9 cellular contexts compared by ENCODE assay signal in genomic region chr1:169595764-169596711, GRCh38. TPM values are rescaled to one million over a fixed set of nuclear protein-coding genes. Genes with fewer than 3 reads are reported as not detected.
DNase-seq lines count a peak whose midpoint lies in the region; ATAC-seq, FAIRE-seq and TF ChIP-seq lines count a peak whose summit lies in the region.
"Had no signal": no experiment of that assay in that cellular context is flagged by ENCODE, and none has a peak within 500 bp of the region (broad histone marks: within the 10 kb centered on the region; RNA-seq: fewer than 3 reads in every experiment).

No MANE protein-coding gene starts in this region.

- peaks cover 55% of the 10 kb centered on the region for H3K4me1 Mint-ChIP-seq in activated CD8-positive, alpha-beta T cell treated with anti-CD3 and anti-CD28 coated beads for 36 hours (ENCODE audit: low read depth)
- H3K4me1 Mint-ChIP-seq in CD14-positive monocyte: peaks cover 1% of the 10 kb centered on the region

- H3K27me3 ChIP-seq in DND-41 (ENCODE audit: insufficient read depth, low read length, poor library complexity): no peaks in the 10 kb centered on the region
- peaks cover 2% of the 10 kb centered on the region for H3K27me3 ChIP-seq in keratinocyte (ENCODE audit: control insufficient read depth, extremely low read depth, insufficient read depth, low read length)

- no peaks in the 10 kb centered on the region for H3K79me2 ChIP-seq in DND-41 (ENCODE audit: insufficient read depth, low read length)
- H3K79me2 ChIP-seq in keratinocyte (ENCODE audit: control insufficient read depth, insufficient read depth, low read length): no peaks in the 10 kb centered on the region

- H3K9me3 ChIP-seq in DND-41 (ENCODE audit: insufficient read depth, low read length, severe bottlenecking): no peaks in the 10 kb centered on the region
- no peaks in the 10 kb centered on the region for H3K9me3 ChIP-seq in keratinocyte (ENCODE audit: control insufficient read depth, low read depth, low read length)

- H3K4me2 ChIP-seq in DND-41 (ENCODE audit: insufficient read depth, low read length) (no peak overlapping the region), keratinocyte (ENCODE audit: control insufficient read depth, extremely low read depth, insufficient read depth, low read depth, low read length) (no peak overlapping the region)

- FAIRE-seq in keratinocyte (lab: Jason Lieb, UNC): peak; percentile 66

- H4K20me1 ChIP-seq in DND-41 (ENCODE audit: insufficient read depth, low read length) (no peaks in the 10 kb centered on the region), keratinocyte (ENCODE audit: control insufficient read depth, extremely low read depth, insufficient read depth, low read length) (no peaks in the 10 kb centered on the region)

- POLR2A ChIA-PET in HEK293T (lab: Yijun Ruan, JAX): no interaction called here
- POLR2A ChIA-PET in activated CD8-positive, alpha-beta T cell treated with anti-CD3 and anti-CD28 coated beads for 36 hours (lab: Charles Lee): interaction anchor here (1.4 kb wide), 1 partner anchor 10 kb away, joined by 3 read pairs; the partner anchor contains the start of gene F5

- ATAC-seq in DND-41 (ENCODE audit: insufficient read depth, low read depth) (peak; percentile 94), GM21528 (IDR thresholded peaks at IDR 0.05; ENCODE audit: low FRiP score, unreplicated experiment) (no peak)
- peak; percentile 42 for ATAC-seq in activated CD8-positive, alpha-beta T cell treated with anti-CD3 and anti-CD28 coated beads for 36 hours

- CTCF ChIA-PET in HEK293T (lab: Yijun Ruan, JAX): interaction anchor here (0.6 to 1.5 kb wide), 3 partner anchors 9 to 1138 kb away, joined by 3 to 6 read pairs (median 5); partner anchors contain the start of gene F5
- CTCF ChIA-PET in activated CD8-positive, alpha-beta T cell treated with anti-CD3 and anti-CD28 coated beads for 36 hours (lab: Charles Lee): interaction anchor here (0.8 to 6.3 kb wide), 11 partner anchors 10 to 214 kb away, joined by 3 to 45 read pairs (median 4); partner anchors contain the start of gene F5

- H3K36me3 ChIP-seq in DND-41 (ENCODE audit: insufficient read depth, low read length) (no peaks in the 10 kb centered on the region), keratinocyte (ENCODE audit: control insufficient read depth in 2 of 2, extremely low read depth in 1 of 2, insufficient read depth in 2 of 2, low read length in 2 of 2) (no peaks in the 10 kb centered on the region)

- no peaks in the 10 kb centered on the region for H3K9me3 Mint-ChIP-seq in activated CD8-positive, alpha-beta T cell treated with anti-CD3 and anti-CD28 coated beads for 36 hours
- no peaks in the 10 kb centered on the region for H3K9me3 Mint-ChIP-seq in CD14-positive monocyte

- intact Hi-C loops in activated CD8-positive, alpha-beta T cell treated with anti-CD3 and anti-CD28 coated beads for 36 hours (cut with micrococcal nuclease): loop anchor here (2.0 kb wide), 1 partner anchor 109 kb away; no protein-coding TSS in a partner anchor
- intact Hi-C loops in CD14-positive monocyte (cut with micrococcal nuclease): no loop called here

- no peaks in the 10 kb centered on the region for H3K9me1 ChIP-seq in keratinocyte (ENCODE audit: control insufficient read depth, extremely low read depth, insufficient read depth, low read length)

- H3K4me3 Mint-ChIP-seq in activated CD8-positive, alpha-beta T cell treated with anti-CD3 and anti-CD28 coated beads for 36 hours: no peak overlapping the region
- H3K4me3 Mint-ChIP-seq in CD14-positive monocyte: no peak overlapping the region

- H3K4me1 ChIP-seq in DND-41 (ENCODE audit: insufficient read depth, low read length): peaks cover 3% of the 10 kb centered on the region; the same call in 1 of the 2 replicates
- no peaks in the 10 kb centered on the region for H3K4me1 ChIP-seq in keratinocyte (ENCODE audit: control insufficient read depth, extremely low read depth, insufficient read depth, low read length)

- H3K36me3 Mint-ChIP-seq in activated CD8-positive, alpha-beta T cell treated with anti-CD3 and anti-CD28 coated beads for 36 hours (ENCODE audit: low read depth): no peaks in the 10 kb centered on the region
- H3K36me3 Mint-ChIP-seq in CD14-positive monocyte: peaks cover 0 to 2% of the 10 kb centered on the region in 2 donors

- H3K27ac ChIP-seq in DND-41 (ENCODE audit: low read length): no peak overlapping the region
- H3K27ac ChIP-seq in keratinocyte (ENCODE audit: control insufficient read depth, insufficient read depth, low read length): no peak overlapping the region

- no peak overlapping the region for H2AFZ ChIP-seq in DND-41 (ENCODE audit: low read depth, low read length)
- no peak overlapping the region for H2AFZ ChIP-seq in keratinocyte (ENCODE audit: control insufficient read depth, low read length)

- H3K4me3 ChIP-seq in DND-41 (ENCODE audit: low read depth in 1 of 2, low read length in 2 of 2) (no peak overlapping the region), keratinocyte (ENCODE audit: control insufficient read depth in 2 of 3, extremely low read depth in 1 of 3, insufficient read depth in 2 of 3, low read depth in 1 of 3, low read length in 3 of 3) (no peak overlapping the region)

- H3K9ac ChIP-seq in DND-41 (ENCODE audit: low read depth, low read length) (no peak overlapping the region), keratinocyte (ENCODE audit: control insufficient read depth, extremely low read depth, insufficient read depth, low read length) (no peak overlapping the region)

- no peak for TF ChIP-seq CTCF in DND-41 (IDR thresholded peaks at IDR 0.05; ENCODE audit: borderline replicate concordance, extremely low read depth, low read length, poor library complexity, severe bottlenecking)
- no peak for TF ChIP-seq CTCF in activated CD8-positive, alpha-beta T cell treated with anti-CD3 and anti-CD28 coated beads for 36 hours (IDR thresholded peaks at IDR 0.05)
- TF ChIP-seq CTCF in keratinocyte (optimal IDR thresholded peaks at IDR 0.05 in 1 of 3, IDR thresholded peaks at IDR 0.05 in 1 of 3, conservative IDR thresholded peaks at IDR 0.05 in 1 of 3; ENCODE audit: extremely low read depth in 1 of 3, insufficient read depth in 2 of 3, low read length in 3 of 3): no peak
- TF ChIP-seq CTCF in CD14-positive monocyte (IDR thresholded peaks at IDR 0.05): no peak

- dilution Hi-C loops in keratinocyte (cut with MboI; ENCODE audit: extremely low pct_ligation_motif_present, low sequenced_read_pairs): no loop called here

- DNase-seq in DND-41: peak; percentile 49
- DNase-seq in HEK293T (ENCODE audit: extremely low spot score): peak; percentile 47
- peak; percentile 64 for DNase-seq in activated CD8-positive, alpha-beta T cell treated with anti-CD3 and anti-CD28 coated beads for 36 hours
- no peak for DNase-seq in keratinocyte (ENCODE audit: low read depth, low spot score)
- DNase-seq in CD14-positive monocyte (ENCODE audit: low spot score): no peak
- DNase-seq in inferior parietal cortex (ENCODE audit: extremely low spot score): no peak
- DNase-seq in NCI-H510A treated with DMSO at 0.1 percent for 48 hours (lab: John Stamatoyannopoulos, UW): no peak
- DNase-seq: SHP77 treated with DMSO at 0.1 percent for 48 hours had no signal

- H3K27me3 Mint-ChIP-seq in activated CD8-positive, alpha-beta T cell treated with anti-CD3 and anti-CD28 coated beads for 36 hours: no peaks in the 10 kb centered on the region
- H3K27me3 Mint-ChIP-seq in CD14-positive monocyte (ENCODE audit: low read depth in 3 of 3): peaks cover 2 to 4% (median 3%) of the 10 kb centered on the region in 3 donors

- H3K27ac Mint-ChIP-seq in activated CD8-positive, alpha-beta T cell treated with anti-CD3 and anti-CD28 coated beads for 36 hours: no peak overlapping the region
- no peak overlapping the region for H3K27ac Mint-ChIP-seq in CD14-positive monocyte

TF ChIP-seq in HEK293T, 16 proteins besides CTCF, POLR2A, EP300 and RAD21 (continues in another document):
- TF ChIP-seq CTBP1 (IDR thresholded peaks at IDR 0.05; ENCODE audit: borderline replicate concordance) (no peak), FOXM1 (IDR thresholded peaks at IDR 0.05; ENCODE audit: borderline replicate concordance) (no peak), L3MBTL2 (conservative IDR thresholded peaks at IDR 0.05) (no peak), SP1 (IDR thresholded peaks at IDR 0.05) (no peak), BHLHE40 (IDR thresholded peaks at IDR 0.05; ENCODE audit: borderline replicate concordance) (no peak), FOXA1 (IDR thresholded peaks at IDR 0.05) (no peak), HDGF (IDR thresholded peaks at IDR 0.05; ENCODE audit: borderline replicate concordance) (no peak), NFRKB (IDR thresholded peaks at IDR 0.05) (no peak), TARDBP (IDR thresholded peaks at IDR 0.05) (no peak), ZNF384 (IDR thresholded peaks at IDR 0.05) (no peak)

RNA-seq across cellular contexts. Expression of gene F5, which starts 9.8 kb away (rescaled TPM):
- 10 to 100 TPM; 20.7 to 23.3 TPM for total RNA-seq in activated CD8-positive, alpha-beta T cell treated with anti-CD3 and anti-CD28 coated beads for 36 hours
- 0.01 TPM in 1 of 3 replicates, not detected in the others for polyA plus RNA-seq in keratinocyte
- 0.04 TPM for polyA plus RNA-seq in keratinocyte (2011; ENCODE audit: low read depth)
- not detected in 2 replicates for polyA plus RNA-seq in keratinocyte (2011; cell fraction: cytosol; rRNA removed)
- not detected in 2 replicates for polyA plus RNA-seq in keratinocyte (2011; cell fraction: nucleus; rRNA removed)
- 0.01 TPM in 1 of 2 replicates, not detected in the other for polyA plus RNA-seq in keratinocyte (2012; ENCODE audit: low replicate concordance)
- not detected in 3 replicates for polyA minus RNA-seq in keratinocyte
- polyA minus RNA-seq in keratinocyte (2011; cell fraction: cytosol; rRNA and poly(A)+ RNA removed): not detected
- polyA minus RNA-seq in keratinocyte (2011; cell fraction: nucleus; rRNA and poly(A)+ RNA removed): not detected in 2 replicates
- 10 to 100 TPM in 1 of 2 donors, 1 to 10 TPM in 1; 6.5 to 14.5 TPM for polyA plus RNA-seq in CD14-positive monocyte

RNA-seq across cellular contexts. Expression of gene SELP, which starts 33.9 kb away (rescaled TPM):
- total RNA-seq in activated CD8-positive, alpha-beta T cell treated with anti-CD3 and anti-CD28 coated beads for 36 hours: under 1 TPM; 0.50 to 0.81 TPM
- polyA plus RNA-seq in keratinocyte: 0.09 TPM in 1 of 3 replicates, not detected in the others
- polyA plus RNA-seq in keratinocyte (2011; ENCODE audit: low read depth): not detected
- polyA plus RNA-seq in keratinocyte (2011; cell fraction: cytosol; rRNA removed): not detected in 2 replicates
- polyA plus RNA-seq in keratinocyte (2011; cell fraction: nucleus; rRNA removed): not detected in 2 replicates
- not detected in 2 replicates for polyA plus RNA-seq in keratinocyte (2012; ENCODE audit: low replicate concordance)
- polyA minus RNA-seq in keratinocyte: not detected in 3 replicates
- polyA minus RNA-seq in keratinocyte (2011; cell fraction: cytosol; rRNA and poly(A)+ RNA removed): not detected
- polyA minus RNA-seq in keratinocyte (2011; cell fraction: nucleus; rRNA and poly(A)+ RNA removed): not detected in 2 replicates
- polyA plus RNA-seq in CD14-positive monocyte: 1 to 10 TPM in 1 of 2 donors, under 1 TPM in 1; 0.84 to 1.4 TPM

Comparison
In these comparisons a context has a peak if more than half of its experiments do, and no peak if none do; other contexts are left out.
1. DNase-seq: peak in DND-41 (single experiment), HEK293T (single experiment) and activated CD8-positive, alpha-beta T cell treated with anti-CD3 and anti-CD28 coated beads for 36 hours (single experiment); none in keratinocyte (single experiment), CD14-positive monocyte (single experiment), inferior parietal cortex (single experiment) and NCI-H510A treated with DMSO at 0.1 percent for 48 hours (single experiment).
2. RNA of gene F5, which starts 9.8 kb away (polyA plus RNA-seq): 6.5 to 14.5 TPM in CD14-positive monocyte; 0.01 to 0.04 TPM in keratinocyte; every median in the first group is over 4 times any median in the second.